1 cellular context compared by ENCODE assay signal in genomic region chr1:145926706-145927072, GRCh38.
TF ChIP-seq lines count a peak whose summit lies in the region.

No MANE protein-coding gene starts in this region.

TF ChIP-seq in HepG2, 621 proteins besides CTCF, POLR2A, EP300 and RAD21:
- TF ChIP-seq NR3C1 (CRISPR knock-in tag; IDR thresholded peaks at IDR 0.05), result no peak
- no peak for TF ChIP-seq POLR2G (IDR thresholded peaks at IDR 0.05; ENCODE audit: low read depth, low read length)
- no peak for TF ChIP-seq ZNF576 (CRISPR knock-in tag; IDR thresholded peaks at IDR 0.05)
- no peak for TF ChIP-seq SMC3 (IDR thresholded peaks at IDR 0.05; ENCODE audit: low read length)
- no peak for TF ChIP-seq SRF (IDR thresholded peaks at IDR 0.05; ENCODE audit: low read depth, low read length)
- no peak for TF ChIP-seq BRD4 (CRISPR knock-in tag; IDR thresholded peaks at IDR 0.05)
- no peak for TF ChIP-seq FOXA1 (IDR thresholded peaks at IDR 0.05)
- TF ChIP-seq FOXA1 (CRISPR knock-in tag; IDR thresholded peaks at IDR 0.05), result no peak
- no peak for TF ChIP-seq KLF12 (CRISPR knock-in tag; IDR thresholded peaks at IDR 0.05; ENCODE audit: borderline replicate concordance)
- no peak for TF ChIP-seq RFX5 (IDR thresholded peaks at IDR 0.05; ENCODE audit: low read depth, low read length)
- TF ChIP-seq SP5 (CRISPR knock-in tag; IDR thresholded peaks at IDR 0.05; ENCODE audit: borderline replicate concordance, low read depth), result no peak
- TF ChIP-seq ZFP36L2 (CRISPR knock-in tag; IDR thresholded peaks at IDR 0.05), result no peak
- peak; percentile 1 for TF ChIP-seq ZNF18 (CRISPR knock-in tag; IDR thresholded peaks at IDR 0.05; ENCODE audit: insufficient replicate concordance)
- no peak for TF ChIP-seq ZNF713 (CRISPR knock-in tag; IDR thresholded peaks at IDR 0.05)
- no peak for TF ChIP-seq SETDB1 (CRISPR knock-in tag; IDR thresholded peaks at IDR 0.05; ENCODE audit: borderline replicate concordance)
- no peak for TF ChIP-seq RARG (CRISPR knock-in tag; IDR thresholded peaks at IDR 0.05; ENCODE audit: low read depth)
- no peak for TF ChIP-seq ZNF329 (CRISPR knock-in tag; IDR thresholded peaks at IDR 0.05; ENCODE audit: low read depth)
- TF ChIP-seq NR2C2 (CRISPR knock-in tag; IDR thresholded peaks at IDR 0.05; ENCODE audit: borderline replicate concordance), result no peak
- TF ChIP-seq PITX1 (CRISPR knock-in tag; IDR thresholded peaks at IDR 0.05), result no peak
- TF ChIP-seq MLX (CRISPR knock-in tag; IDR thresholded peaks at IDR 0.05), result no peak
- no peak for TF ChIP-seq PHF5A (CRISPR knock-in tag; IDR thresholded peaks at IDR 0.05; ENCODE audit: low read depth, unreplicated experiment)
- TF ChIP-seq TBX2 (CRISPR knock-in tag; IDR thresholded peaks at IDR 0.05; ENCODE audit: borderline replicate concordance), result no peak
- TF ChIP-seq ZBTB38 (CRISPR knock-in tag; IDR thresholded peaks at IDR 0.05), result no peak
- no peak for TF ChIP-seq DDIT3 (CRISPR knock-in tag; IDR thresholded peaks at IDR 0.05)
- TF ChIP-seq EED (CRISPR knock-in tag; IDR thresholded peaks at IDR 0.05), result no peak
- TF ChIP-seq ZNF367 (CRISPR knock-in tag; IDR thresholded peaks at IDR 0.05; ENCODE audit: borderline replicate concordance), result no peak
- TF ChIP-seq ZNF572 (CRISPR knock-in tag; IDR thresholded peaks at IDR 0.05), result 0 out of 2 replicates have a peak, but pooled peaks have one; percentile 13
- no peak for TF ChIP-seq ZNF513 (CRISPR knock-in tag; conservative IDR thresholded peaks at IDR 0.05)
- TF ChIP-seq ZNF737 (CRISPR knock-in tag; IDR thresholded peaks at IDR 0.05; ENCODE audit: borderline replicate concordance), result no peak
- TF ChIP-seq CCDC6 (CRISPR knock-in tag; IDR thresholded peaks at IDR 0.05), result 0 out of 2 replicates have a peak, but pooled peaks have one; percentile 5
- TF ChIP-seq ZBTB1 (CRISPR knock-in tag; IDR thresholded peaks at IDR 0.05; ENCODE audit: borderline replicate concordance), result no peak
- no peak for TF ChIP-seq EEA1 (CRISPR knock-in tag; IDR thresholded peaks at IDR 0.05; ENCODE audit: borderline replicate concordance)
- TF ChIP-seq MTA3 (CRISPR knock-in tag; IDR thresholded peaks at IDR 0.05), result no peak
- no peak for TF ChIP-seq CC2D1A (CRISPR knock-in tag; IDR thresholded peaks at IDR 0.05)
- 0 out of 2 replicates have a peak, but pooled peaks have one; percentile 4 for TF ChIP-seq SIX4 (CRISPR knock-in tag; IDR thresholded peaks at IDR 0.05)
- no peak for TF ChIP-seq NRL (CRISPR knock-in tag; IDR thresholded peaks at IDR 0.05; ENCODE audit: borderline replicate concordance)
